8 cellular contexts compared by ENCODE assay signal in the genomic region with DNA sequence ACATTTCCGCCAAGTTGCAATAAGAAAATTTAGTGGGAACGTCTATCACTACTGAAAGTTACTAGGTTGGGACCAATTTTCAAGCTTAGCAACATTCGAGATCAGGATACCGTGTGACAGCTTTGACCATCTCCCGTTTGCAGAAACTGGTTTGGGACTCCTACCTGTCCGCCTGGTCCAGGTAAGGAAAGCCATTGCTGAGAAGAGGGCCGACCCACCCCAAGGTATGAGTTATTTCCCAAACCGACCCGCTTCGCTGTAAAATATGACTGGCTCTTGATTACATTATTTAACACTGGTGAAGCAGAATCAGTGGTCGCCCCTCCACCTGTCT. TPM values are rescaled to one million over a fixed set of nuclear protein-coding genes. Genes with fewer than 3 reads are reported as not detected.
DNase-seq lines count a peak whose midpoint lies in the region; ATAC-seq and TF ChIP-seq lines count a peak whose summit lies in the region.

No MANE protein-coding gene starts in this region.

- H3K9me3 ChIP-seq in thoracic aorta: no peaks in the 10 kb centered on the region

- ATAC-seq in left colon (peak; percentile 7), thoracic aorta (ENCODE audit: insufficient number of reproducible peaks, low FRiP score, low read depth) (no peak), GM18868 (IDR thresholded peaks at IDR 0.05; ENCODE audit: unreplicated experiment) (no peak)

- H3K27me3 Mint-ChIP-seq in activated T-cell treated with anti-CD3 and anti-CD28 coated beads, Interleukin-2, amount 50 U/mL, for 24 hours: no peaks in the 10 kb centered on the region
- H3K27me3 Mint-ChIP-seq in activated naive CD8-positive, alpha-beta T cell: no peaks in the 10 kb centered on the region

- no peaks in the 10 kb centered on the region for H3K27me3 ChIP-seq in thoracic aorta (replicated peaks; ENCODE audit: insufficient read depth)

- peaks cover 17% of the 10 kb centered on the region for H3K36me3 Mint-ChIP-seq in activated T-cell treated with anti-CD3 and anti-CD28 coated beads, Interleukin-2, amount 50 U/mL, for 24 hours (ENCODE audit: low read depth)
- H3K36me3 Mint-ChIP-seq in activated naive CD8-positive, alpha-beta T cell: peaks cover 3% of the 10 kb centered on the region

- no peak for DNase-seq in activated T-cell treated with anti-CD3 and anti-CD28 coated beads, Interleukin-2, amount 50 U/mL, for 24 hours
- no peak for DNase-seq in activated T-cell treated with anti-CD3 and anti-CD28 coated beads, Interleukin-2, amount 50 U/mL, for 1 hour
- no peak for DNase-seq in left colon
- DNase-seq in thoracic aorta (ENCODE audit: low spot score): no peak
- no peak for DNase-seq in NCI-H146 treated with DMSO at 0.1 percent for 48 hours (lab: John Stamatoyannopoulos, UW; ENCODE audit: unreplicated experiment)
- no peak for DNase-seq in NCI-H226

- peak overlapping the region; percentile 94 for H3K27ac ChIP-seq in thoracic aorta

- peak overlapping the region; percentile 98 for H3K27ac Mint-ChIP-seq in activated T-cell treated with anti-CD3 and anti-CD28 coated beads, Interleukin-2, amount 50 U/mL, for 24 hours
- H3K27ac Mint-ChIP-seq in activated naive CD8-positive, alpha-beta T cell: peak overlapping the region; percentile 98

- intact Hi-C loops in left colon (cut with DNase I, micrococcal nuclease): no loop called here

- TF ChIP-seq CTCF in thoracic aorta (IDR thresholded peaks at IDR 0.05): no peak

- no peaks in the 10 kb centered on the region for H3K9me3 Mint-ChIP-seq in activated T-cell treated with anti-CD3 and anti-CD28 coated beads, Interleukin-2, amount 50 U/mL, for 24 hours
- H3K9me3 Mint-ChIP-seq in activated naive CD8-positive, alpha-beta T cell (ENCODE audit: low read depth): no peaks in the 10 kb centered on the region

- H3K36me3 ChIP-seq in thoracic aorta: no peaks in the 10 kb centered on the region

- H3K4me1 ChIP-seq in thoracic aorta (ENCODE audit: control insufficient read depth in 1 of 2, low read depth in 2 of 2): peaks cover 10 to 11% of the 10 kb centered on the region in 2 donors

- H3K4me3 ChIP-seq in thoracic aorta: peak overlapping the region; percentile 92

- peak overlapping the region; percentile 94 for H3K4me3 Mint-ChIP-seq in activated T-cell treated with anti-CD3 and anti-CD28 coated beads, Interleukin-2, amount 50 U/mL, for 24 hours
- peak overlapping the region; percentile 99 for H3K4me3 Mint-ChIP-seq in activated naive CD8-positive, alpha-beta T cell

- H3K4me1 Mint-ChIP-seq in activated T-cell treated with anti-CD3 and anti-CD28 coated beads, Interleukin-2, amount 50 U/mL, for 24 hours (ENCODE audit: low read depth): peaks cover 33% of the 10 kb centered on the region
- H3K4me1 Mint-ChIP-seq in activated naive CD8-positive, alpha-beta T cell (ENCODE audit: low read depth): peaks cover 35% of the 10 kb centered on the region

RNA-seq across cellular contexts. Expression of gene DNAI7, which starts 0.3 kb away (rescaled TPM):
- total RNA-seq in left colon (under 1 TPM; 0.43 to 0.45 TPM), thoracic aorta (not detected)

RNA-seq across cellular contexts. Expression of gene ETFRF1, which starts 0.3 kb away (rescaled TPM):
- total RNA-seq in left colon (10 to 100 TPM; 11.0 to 13.6 TPM), thoracic aorta (10 to 100 TPM; 21.8 to 39.1 TPM)

RNA-seq across cellular contexts. Expression of gene KRAS, which starts 56.0 kb away (rescaled TPM):
- total RNA-seq in left colon: 10 to 100 TPM; 74.7 to 76.9 TPM
- 10 to 100 TPM; 16.2 to 19.0 TPM for total RNA-seq in thoracic aorta
